1 cellular context compared by ENCODE assay signal in genomic region chr12:56361487-56362129, GRCh38.
TF ChIP-seq lines count a peak whose summit lies in the region.

No MANE protein-coding gene starts in this region.

TF ChIP-seq in HepG2, 621 proteins besides CTCF, POLR2A, EP300 and RAD21 (continued from another document):
- peak; percentile 32; the same call in 1 of the 2 replicates for TF ChIP-seq ZBTB49 (CRISPR knock-in tag; IDR thresholded peaks at IDR 0.05; ENCODE audit: borderline replicate concordance)
- no peak for TF ChIP-seq RFX1 (IDR thresholded peaks at IDR 0.05)
- TF ChIP-seq SALL1 (CRISPR knock-in tag; IDR thresholded peaks at IDR 0.05), result peak; percentile 53; the same call in 1 of the 2 replicates
- no peak for TF ChIP-seq LCORL (IDR thresholded peaks at IDR 0.05)
- TF ChIP-seq LCORL (CRISPR knock-in tag; IDR thresholded peaks at IDR 0.05), result no peak
- no peak for TF ChIP-seq ELF1 (CRISPR knock-in tag; IDR thresholded peaks at IDR 0.05)
- 0 out of 2 replicates have a peak, but pooled peaks have one; percentile 21 for TF ChIP-seq ZNF768 (CRISPR knock-in tag; IDR thresholded peaks at IDR 0.05)
- no peak for TF ChIP-seq ARID3A (IDR thresholded peaks at IDR 0.05; ENCODE audit: low read depth, low read length)
- TF ChIP-seq ZNF678 (CRISPR knock-in tag; IDR thresholded peaks at IDR 0.05), result peak; percentile 25; the same call in 1 of the 2 replicates
- no peak for TF ChIP-seq ZBTB25 (CRISPR knock-in tag; IDR thresholded peaks at IDR 0.05)
- TF ChIP-seq ARID4A (CRISPR knock-in tag; IDR thresholded peaks at IDR 0.05; ENCODE audit: borderline replicate concordance), result 0 out of 2 replicates have a peak, but pooled peaks have one; percentile 16
- no peak for TF ChIP-seq ZFY (CRISPR knock-in tag; IDR thresholded peaks at IDR 0.05)
- 0 out of 2 replicates have a peak, but pooled peaks have one; percentile 23 for TF ChIP-seq STAT5B (CRISPR knock-in tag; IDR thresholded peaks at IDR 0.05)
- peak; percentile 43; the same call in 1 of the 2 replicates for TF ChIP-seq TFAP4 (IDR thresholded peaks at IDR 0.05; ENCODE audit: borderline replicate concordance, low read depth)
- TF ChIP-seq ZBTB38 (CRISPR knock-in tag; IDR thresholded peaks at IDR 0.05), result peak; percentile 86
- no peak for TF ChIP-seq ZMYM2 (CRISPR knock-in tag; IDR thresholded peaks at IDR 0.05)
- TF ChIP-seq ZNF333 (CRISPR knock-in tag; IDR thresholded peaks at IDR 0.05; ENCODE audit: borderline replicate concordance), result peak; percentile 64; the same call in 1 of the 2 replicates
- no peak for TF ChIP-seq YEATS4 (CRISPR knock-in tag; IDR thresholded peaks at IDR 0.05; ENCODE audit: borderline replicate concordance)
- peak; percentile 23 for TF ChIP-seq ZNF883 (CRISPR knock-in tag; IDR thresholded peaks at IDR 0.05; ENCODE audit: not compliant biosample characterization)
- TF ChIP-seq ZNF574 (CRISPR knock-in tag; IDR thresholded peaks at IDR 0.05), result peak; percentile 37; the same call in 1 of the 2 replicates
- no peak for TF ChIP-seq KLF11 (CRISPR knock-in tag; IDR thresholded peaks at IDR 0.05)
- TF ChIP-seq BATF2 (CRISPR knock-in tag; IDR thresholded peaks at IDR 0.05), result no peak
- TF ChIP-seq ZNF468 (CRISPR knock-in tag; IDR thresholded peaks at IDR 0.05), result no peak
- no peak for TF ChIP-seq BORCS8-MEF2B (CRISPR knock-in tag; IDR thresholded peaks at IDR 0.05)
- TF ChIP-seq FOXP4 (CRISPR knock-in tag; IDR thresholded peaks at IDR 0.05), result 0 out of 2 replicates have a peak, but pooled peaks have one; percentile 12
- TF ChIP-seq SP140L (CRISPR knock-in tag; IDR thresholded peaks at IDR 0.05; ENCODE audit: borderline replicate concordance), result no peak
- TF ChIP-seq ZNF501 (CRISPR knock-in tag; IDR thresholded peaks at IDR 0.05), result peak; percentile 29; the same call in 1 of the 2 replicates
- TF ChIP-seq KDM5B (CRISPR knock-in tag; IDR thresholded peaks at IDR 0.05; ENCODE audit: borderline replicate concordance), result peak; percentile 60; the same call in 1 of the 2 replicates
- TF ChIP-seq ZNF605 (CRISPR knock-in tag; IDR thresholded peaks at IDR 0.05), result peak; percentile 60; the same call in 1 of the 2 replicates
- TF ChIP-seq CCAR2 (optimal IDR thresholded peaks at IDR 0.05; ENCODE audit: low read depth, low read length), result no peak
- TF ChIP-seq ZMAT3 (CRISPR knock-in tag; conservative IDR thresholded peaks at IDR 0.05), result no peak
- TF ChIP-seq ZNF160 (CRISPR knock-in tag; IDR thresholded peaks at IDR 0.05), result no peak; the same call in 1 of the 2 replicates
- TF ChIP-seq TAF1 (CRISPR knock-in tag; IDR thresholded peaks at IDR 0.05), result 0 out of 2 replicates have a peak, but pooled peaks have one; percentile 13
- peak; percentile 66; the same call in 1 of the 2 replicates for TF ChIP-seq ZNF572 (CRISPR knock-in tag; IDR thresholded peaks at IDR 0.05)
- peak; percentile 59 for TF ChIP-seq ZFX (CRISPR knock-in tag; IDR thresholded peaks at IDR 0.05; ENCODE audit: low read depth)
- TF ChIP-seq ESRRA (CRISPR knock-in tag; IDR thresholded peaks at IDR 0.05; ENCODE audit: low read depth), result peak; percentile 45; the same call in 1 of the 2 replicates
- no peak for TF ChIP-seq CHCHD3 (CRISPR knock-in tag; IDR thresholded peaks at IDR 0.05)
- TF ChIP-seq PRMT3 (CRISPR knock-in tag; IDR thresholded peaks at IDR 0.05; ENCODE audit: borderline replicate concordance, low read depth), result no peak
- TF ChIP-seq PHB2 (IDR thresholded peaks at IDR 0.05; ENCODE audit: partially characterized antibody), result no peak
- no peak for TF ChIP-seq NKX3-1 (CRISPR knock-in tag; IDR thresholded peaks at IDR 0.05)
- no peak for TF ChIP-seq KLF9 (CRISPR knock-in tag; IDR thresholded peaks at IDR 0.05; ENCODE audit: low read depth)
- TF ChIP-seq ZNF33B (CRISPR knock-in tag; IDR thresholded peaks at IDR 0.05), result no peak
- TF ChIP-seq MIER2 (CRISPR knock-in tag; IDR thresholded peaks at IDR 0.05), result 0 out of 2 replicates have a peak, but pooled peaks have one; percentile 15
- TF ChIP-seq ZNF800 (CRISPR knock-in tag; IDR thresholded peaks at IDR 0.05), result 0 out of 2 replicates have a peak, but pooled peaks have one; percentile 4
- TF ChIP-seq HNRNPH1 (optimal IDR thresholded peaks at IDR 0.05; ENCODE audit: low read depth, low read length), result no peak
- TF ChIP-seq FOXM1 (CRISPR knock-in tag; IDR thresholded peaks at IDR 0.05), result no peak
